ENCODE assay signal across 26 cellular contexts in genomic region chr15:96424674-96425073, GRCh38.
"Had no signal": no experiment of that assay in that cellular context is flagged by ENCODE, and none has a peak within 500 bp of the region (broad histone marks: within the 10 kb centered on the region; RNA-seq: fewer than 3 reads in every experiment).

No MANE protein-coding gene starts in this region.

- FAIRE-seq: endometrium, islet of Langerhans, keratinocyte had no signal

- H3K36me3 ChIP-seq: colonic mucosa, esophagus squamous epithelium, gastrocnemius medialis, heart right ventricle, left lung, lower lobe of right lung had no signal

- H3K9me3 ChIP-seq: colonic mucosa, esophagus squamous epithelium, gastrocnemius medialis, left lung, lower lobe of right lung, mucosa of descending colon had no signal

- H3K27ac ChIP-seq: colonic mucosa, epithelial cell of prostate, esophagus squamous epithelium, gastrocnemius medialis, heart right ventricle, left lung, lower lobe of right lung had no signal

- DNase-seq: colonic mucosa; cortex of kidney; effector CD8-positive, alpha-beta T cell; effector memory CD8-positive, alpha-beta T cell; endodermal cell; erythroblast; esophagus squamous epithelium; foreskin fibroblast; foreskin melanocyte; gastrocnemius medialis; glutamatergic neuron; head of caudate nucleus; heart right ventricle; hippocampal formation; left cardiac atrium; left lung; left ventricle myocardium superior; lower lobe of right lung; mesenchymal stem cell; mucosa of descending colon; naive B cell had no signal

- H3K4me3 ChIP-seq: colonic mucosa, esophagus squamous epithelium, gastrocnemius medialis, heart right ventricle, left lung, lower lobe of right lung, mucosa of descending colon had no signal

- ATAC-seq: effector memory CD8-positive, alpha-beta T cell; esophagus mucosa; gastrocnemius medialis; heart right ventricle; left cardiac atrium; left lung; left ventricle myocardium superior; lower lobe of right lung; mucosa of descending colon had no signal

- H3K4me1 ChIP-seq: colonic mucosa, esophagus squamous epithelium, left lung, lower lobe of right lung had no signal
